In the genomic region with DNA sequence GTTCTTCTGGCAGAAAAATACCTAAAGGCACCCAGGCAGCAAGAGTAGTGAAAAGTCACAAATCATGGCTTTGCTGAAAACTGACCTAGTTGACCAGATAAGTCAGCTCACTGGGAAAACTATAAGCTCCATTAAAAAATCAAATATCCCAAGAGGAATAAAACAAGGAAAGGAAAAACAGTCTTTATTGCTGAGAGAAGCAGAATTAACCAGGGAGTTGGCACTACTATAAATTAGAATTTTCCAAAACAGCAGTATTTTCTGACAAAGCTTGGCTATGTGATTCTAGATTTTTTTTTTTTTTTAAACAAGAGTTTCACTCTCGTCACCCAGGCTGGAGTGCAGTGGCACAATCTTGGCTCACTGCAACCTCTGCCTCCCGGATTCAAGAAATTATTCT, we compare ENCODE assay signal across 33 cellular contexts. TPM values are rescaled to one million over a fixed set of nuclear protein-coding genes. Genes with fewer than 3 reads are reported as not detected.
"Had no signal": no experiment of that assay in that cellular context is flagged by ENCODE, and none has a peak within 500 bp of the region (broad histone marks: within the 10 kb centered on the region; RNA-seq: fewer than 3 reads in every experiment).

No MANE protein-coding gene starts in this region.

- H3K4me1 ChIP-seq: stomach, suprapubic skin, testis, thyroid gland, tibial artery, tibial nerve, transverse colon, upper lobe of left lung, upper lobe of right lung, uterus, vagina had no signal

- H3K4me1 Mint-ChIP-seq: stimulated activated effector memory CD8-positive, alpha-beta T cell treated with anti-CD3 and anti-CD28 coated beads, Interleukin-12 subunit alpha, Interleukin-12 subunit beta, amount 100 ng/mL, for 72 hours; stimulated activated memory B cell treated with anti-CD40 and anti-IgM and Interleukin-4, amounts not matched to agents 10 μg/mL and 1 μg/mL and 100 μg/mL, for 72 hours; stimulated activated naive B cell treated with anti-CD40 and anti-IgM and Interleukin-4, amounts not matched to agents 10 μg/mL and 1 μg/mL and 100 μg/mL, for 72 hours; stimulated activated naive CD8-positive, alpha-beta T cell treated with anti-CD3 and anti-CD28 coated beads, Interleukin-15, amount 100 ng/mL, for 72 hours had no signal

- H3K36me3 Mint-ChIP-seq: stimulated activated effector memory CD8-positive, alpha-beta T cell treated with anti-CD3 and anti-CD28 coated beads, Interleukin-12 subunit alpha, Interleukin-12 subunit beta, amount 100 ng/mL, for 72 hours; stimulated activated memory B cell treated with anti-CD40 and anti-IgM and Interleukin-4, amounts not matched to agents 10 μg/mL and 1 μg/mL and 100 μg/mL, for 72 hours; stimulated activated naive B cell treated with anti-CD40 and anti-IgM and Interleukin-4, amounts not matched to agents 10 μg/mL and 1 μg/mL and 100 μg/mL, for 72 hours; type B pancreatic cell had no signal

- H3K27me3 Mint-ChIP-seq: stimulated activated memory B cell treated with anti-CD40 and anti-IgM and Interleukin-4, amounts not matched to agents 10 μg/mL and 1 μg/mL and 100 μg/mL, for 72 hours; stimulated activated naive B cell treated with anti-CD40 and anti-IgM and Interleukin-4, amounts not matched to agents 10 μg/mL and 1 μg/mL and 100 μg/mL, for 72 hours; stimulated activated naive CD8-positive, alpha-beta T cell treated with anti-CD3 and anti-CD28 coated beads, Interleukin-15, amount 100 ng/mL, for 72 hours had no signal

- DNase-seq: stimulated activated CD4-positive, alpha-beta T cell treated with anti-CD3 and anti-CD28 coated beads, Interleukin-2, amount 100 ng/mL, for 48 hours; stimulated activated CD4-positive, alpha-beta T cell treated with anti-CD3 and anti-CD28 coated beads, Interleukin-4, amount 100 ng/mL, for 1 hour; stimulated activated CD4-positive, alpha-beta T cell treated with anti-CD3 and anti-CD28 coated beads, Interleukin-4, amount 100 ng/mL, for 24 hours; stimulated activated CD4-positive, alpha-beta T cell treated with anti-CD3 and anti-CD28 coated beads, Interleukin-4, amount 100 ng/mL, for 4 hours; stimulated activated CD8-positive, alpha-beta memory T cell treated with anti-CD3 and anti-CD28 coated beads, Interleukin-4, amount 100 ng/mL, for 48 hours; stimulated activated naive B cell treated with anti-CD40 and anti-IgM and Interleukin-4, amounts not matched to agents 10 μg/mL and 1 μg/mL and 100 μg/mL, for 72 hours; stimulated activated naive CD4-positive, alpha-beta T cell; stimulated activated naive CD4-positive, alpha-beta T cell treated with Interleukin-2 at 50 U/mL for 16 hours; stimulated activated naive CD8-positive, alpha-beta T cell treated with anti-CD3 and anti-CD28 coated beads, Interleukin-15, amount 100 ng/mL, for 72 hours; stimulated activated naive CD8-positive, alpha-beta T cell treated with anti-CD3 and anti-CD28 coated beads, Interleukin-15, Interleukin-2, amounts not matched to agents 100 U/mL and 50 U/mL, for 24 hours; stomach; substantia nigra; testis; thyroid gland; tibial artery; transverse colon; trophoblast cell; upper lobe of left lung; upper lobe of right lung; uterus had no signal

- H3K4me3 ChIP-seq: stomach, suprapubic skin, testis, thoracic aorta, thyroid gland, tibial artery, tibial nerve, transverse colon, upper lobe of left lung, upper lobe of right lung, uterus, vagina had no signal

- H3K36me3 ChIP-seq: stomach, suprapubic skin, thoracic aorta, thyroid gland, tibial artery, tibial nerve, transverse colon, upper lobe of left lung, upper lobe of right lung, uterus, vagina had no signal

- ATAC-seq: stimulated activated effector memory CD8-positive, alpha-beta T cell treated with anti-CD3 and anti-CD28 coated beads, Interleukin-12 subunit alpha, Interleukin-12 subunit beta, amount 100 ng/mL, for 72 hours; stimulated activated memory B cell treated with anti-CD40 and anti-IgM and Interleukin-4, amounts not matched to agents 10 μg/mL and 1 μg/mL and 100 μg/mL, for 72 hours; stimulated activated naive B cell treated with anti-CD40 and anti-IgM and Interleukin-4, amounts not matched to agents 10 μg/mL and 1 μg/mL and 100 μg/mL, for 72 hours; stimulated activated naive CD8-positive, alpha-beta T cell treated with anti-CD3 and anti-CD28 coated beads, Interleukin-15, amount 100 ng/mL, for 72 hours; stimulated activated naive CD8-positive, alpha-beta T cell treated with anti-CD3 and anti-CD28 coated beads, Interleukin-15, Interleukin-2, amounts not matched to agents 100 U/mL and 50 U/mL, for 24 hours; upper lobe of right lung had no signal

- H3K27ac ChIP-seq: stomach, suprapubic skin, testis, thoracic aorta, thyroid gland, tibial artery, tibial nerve, transverse colon, upper lobe of left lung, upper lobe of right lung, uterus, vagina had no signal

- FAIRE-seq: urothelium cell line had no signal

- H3K9me3 Mint-ChIP-seq: stimulated activated effector memory CD8-positive, alpha-beta T cell treated with anti-CD3 and anti-CD28 coated beads, Interleukin-12 subunit alpha, Interleukin-12 subunit beta, amount 100 ng/mL, for 72 hours; stimulated activated memory B cell treated with anti-CD40 and anti-IgM and Interleukin-4, amounts not matched to agents 10 μg/mL and 1 μg/mL and 100 μg/mL, for 72 hours; stimulated activated naive B cell treated with anti-CD40 and anti-IgM and Interleukin-4, amounts not matched to agents 10 μg/mL and 1 μg/mL and 100 μg/mL, for 72 hours; stimulated activated naive CD8-positive, alpha-beta T cell treated with anti-CD3 and anti-CD28 coated beads, Interleukin-15, amount 100 ng/mL, for 72 hours; stimulated activated naive CD8-positive, alpha-beta T cell treated with anti-CD3 and anti-CD28 coated beads, Interleukin-15, Interleukin-2, amounts not matched to agents 100 ng/mL and 50 ng/mL, for 24 hours; type B pancreatic cell had no signal

- H3K9me3 ChIP-seq: stomach, suprapubic skin, testis, thoracic aorta, thyroid gland, tibial artery, tibial nerve, transverse colon, upper lobe of left lung, upper lobe of right lung, uterus, vagina had no signal

- H3K4me3 Mint-ChIP-seq: stimulated activated effector memory CD8-positive, alpha-beta T cell treated with anti-CD3 and anti-CD28 coated beads, Interleukin-12 subunit alpha, Interleukin-12 subunit beta, amount 100 ng/mL, for 72 hours; stimulated activated memory B cell treated with anti-CD40 and anti-IgM and Interleukin-4, amounts not matched to agents 10 μg/mL and 1 μg/mL and 100 μg/mL, for 72 hours; stimulated activated naive B cell treated with anti-CD40 and anti-IgM and Interleukin-4, amounts not matched to agents 10 μg/mL and 1 μg/mL and 100 μg/mL, for 72 hours; stimulated activated naive CD8-positive, alpha-beta T cell treated with anti-CD3 and anti-CD28 coated beads, Interleukin-15, amount 100 ng/mL, for 72 hours; stimulated activated naive CD8-positive, alpha-beta T cell treated with anti-CD3 and anti-CD28 coated beads, Interleukin-15, Interleukin-2, amounts not matched to agents 100 ng/mL and 50 ng/mL, for 24 hours; type B pancreatic cell had no signal

- H3K27ac Mint-ChIP-seq: stimulated activated effector memory CD8-positive, alpha-beta T cell treated with anti-CD3 and anti-CD28 coated beads, Interleukin-12 subunit alpha, Interleukin-12 subunit beta, amount 100 ng/mL, for 72 hours; stimulated activated memory B cell treated with anti-CD40 and anti-IgM and Interleukin-4, amounts not matched to agents 10 μg/mL and 1 μg/mL and 100 μg/mL, for 72 hours; stimulated activated naive B cell treated with anti-CD40 and anti-IgM and Interleukin-4, amounts not matched to agents 10 μg/mL and 1 μg/mL and 100 μg/mL, for 72 hours; stimulated activated naive CD8-positive, alpha-beta T cell treated with anti-CD3 and anti-CD28 coated beads, Interleukin-15, amount 100 ng/mL, for 72 hours; stimulated activated naive CD8-positive, alpha-beta T cell treated with anti-CD3 and anti-CD28 coated beads, Interleukin-15, Interleukin-2, amounts not matched to agents 100 ng/mL and 50 ng/mL, for 24 hours; type B pancreatic cell had no signal

- H3K27me3 ChIP-seq: stomach, suprapubic skin, testis, thyroid gland, tibial artery, tibial nerve, transverse colon, upper lobe of left lung, uterus, vagina had no signal

RNA-seq across cellular contexts. Expression of a gene that starts 12.6 kb away (rescaled TPM):
- total RNA-seq: stomach, subcutaneous adipose tissue, suprapubic skin, temporal lobe, thoracic aorta, thyroid gland, tibial nerve, transverse colon, upper lobe of left lung, upper lobe of right lung, ureter, urinary bladder, uterus, vagina had no signal
- polyA plus RNA-seq: urinary bladder had no signal
